In the genomic region with DNA sequence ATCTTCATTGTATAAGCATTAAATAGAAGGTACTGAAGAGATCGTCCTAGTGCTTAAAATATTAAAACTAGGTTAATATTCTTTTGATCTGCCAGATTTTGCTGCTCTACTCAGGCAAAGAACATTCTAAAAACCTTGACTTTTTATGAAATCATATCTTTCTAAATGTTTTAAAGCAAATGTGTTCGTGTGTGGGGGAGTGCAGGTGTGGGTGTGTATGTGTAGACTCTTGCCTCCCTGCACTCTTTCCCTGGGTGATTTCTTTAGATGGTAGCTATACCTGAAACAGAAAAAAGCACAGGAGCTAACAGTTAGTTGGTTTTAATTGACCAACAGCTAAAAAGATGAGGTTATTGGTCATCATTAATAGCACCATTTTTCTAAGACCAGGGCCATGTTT, we compare ENCODE assay signal across 8 cellular contexts. TPM values are rescaled to one million over a fixed set of nuclear protein-coding genes. Genes with fewer than 3 reads are reported as not detected.
"Had no signal": no experiment of that assay in that cellular context is flagged by ENCODE, and none has a peak within 500 bp of the region (broad histone marks: within the 10 kb centered on the region; RNA-seq: fewer than 3 reads in every experiment).

No MANE protein-coding gene starts in this region.

- H3K9me3 Mint-ChIP-seq: GM23338, H9 had no signal

- ATAC-seq: GM23338, HCT116 had no signal

- DNase-seq: GM23248, GOT3, H7, H9, HCEC 1CT, HFFc6 had no signal

- H3K4me3 Mint-ChIP-seq: GM23338, H9, HFFc6 had no signal

- H3K27ac Mint-ChIP-seq: GM23338, H9, HFFc6 had no signal

RNA-seq across cellular contexts. Expression of a gene that starts 5.7 kb away (rescaled TPM):
- polyA plus RNA-seq: GM23248 had no signal
